ENCODE assay signal across 33 cellular contexts in genomic region chr9:90613502-90613901, GRCh38. TPM values are rescaled to one million over a fixed set of nuclear protein-coding genes. Genes with fewer than 3 reads are reported as not detected.
"Had no signal": no experiment of that assay in that cellular context is flagged by ENCODE, and none has a peak within 500 bp of the region (broad histone marks: within the 10 kb centered on the region; RNA-seq: fewer than 3 reads in every experiment).

No MANE protein-coding gene starts in this region.

- H3K27me3 ChIP-seq: brain microvascular endothelial cell had no signal

- H3K36me3 ChIP-seq: brain microvascular endothelial cell, esophagus squamous epithelium, gastroesophageal sphincter, heart left ventricle had no signal

- H3K4me3 ChIP-seq: coronary artery, esophagus squamous epithelium, gastroesophageal sphincter, heart left ventricle had no signal

- H3K9me3 ChIP-seq: esophagus squamous epithelium, gastroesophageal sphincter, heart left ventricle had no signal

- H3K9me3 Mint-ChIP-seq: activated CD4-positive, alpha-beta memory T cell treated with anti-CD3 and anti-CD28 coated beads for 36 hours; activated CD4-positive, alpha-beta T cell treated with anti-CD3 and anti-CD28 coated beads, Interleukin-2, amount 10 ng/mL, durations not matched to agents 24 days and 14 days; activated naive CD4-positive, alpha-beta T cell treated with anti-CD3 and anti-CD28 coated beads, Interleukin-2, amount 10 ng/mL, durations not matched to agents 7 days and 5 days; activated naive CD4-positive, alpha-beta T cell treated with anti-CD3 and anti-CD28 coated beads, Interleukin-2, amount 50 U/mL, for 72 hours; activated naive CD8-positive, alpha-beta T cell treated with anti-CD3 and anti-CD28 coated beads, Interleukin-2, amount 10 ng/mL, durations not matched to agents 7 days and 5 days; activated T-cell treated with anti-CD3 and anti-CD28 coated beads, Interleukin-2, amount 50 U/mL, for 72 hours; dendritic cell treated with granulocyte-macrophage colony-stimulating factor and Interleukin-4, amounts not matched to agents 40 ng/mL and 50 ng/mL, for 4 days; effector memory CD8-positive, alpha-beta T cell; T-helper 2 cell treated with Interferon-gamma antibody and Interleukin-4, amounts not matched to agents 5 μg/mL and 100 μg/mL, for 36 hours had no signal

- H3K4me3 Mint-ChIP-seq: activated CD4-positive, alpha-beta memory T cell treated with anti-CD3 and anti-CD28 coated beads for 36 hours; activated CD4-positive, alpha-beta T cell treated with anti-CD3 and anti-CD28 coated beads for 36 hours; activated CD4-positive, alpha-beta T cell treated with anti-CD3 and anti-CD28 coated beads, Interleukin-2, amount 10 ng/mL, durations not matched to agents 24 days and 14 days; activated CD8-positive, alpha-beta memory T cell treated with anti-CD3 and anti-CD28 coated beads, Interleukin-2, amount 10 ng/mL, durations not matched to agents 7 days and 5 days; activated CD8-positive, alpha-beta T cell treated with anti-CD3 and anti-CD28 coated beads, Interleukin-2, amount 10 ng/mL, durations not matched to agents 7 days and 5 days; activated naive CD4-positive, alpha-beta T cell treated with anti-CD3 and anti-CD28 coated beads, Interleukin-2, amount 10 ng/mL, durations not matched to agents 7 days and 5 days; activated naive CD8-positive, alpha-beta T cell treated with anti-CD3 and anti-CD28 coated beads, Interleukin-2, amount 10 ng/mL, durations not matched to agents 7 days and 5 days; activated T-cell treated with anti-CD3 and anti-CD28 coated beads, Interleukin-2, amount 50 U/mL, for 72 hours; dendritic cell treated with granulocyte-macrophage colony-stimulating factor and Interleukin-4, amounts not matched to agents 40 ng/mL and 50 ng/mL, for 4 days; effector memory CD8-positive, alpha-beta T cell; T-helper 17 cell; T-helper 2 cell treated with Interferon-gamma antibody and Interleukin-4, amounts not matched to agents 5 μg/mL and 100 μg/mL, for 36 hours had no signal

- H3K4me1 ChIP-seq: esophagus squamous epithelium, gastroesophageal sphincter, heart left ventricle had no signal

- H3K27ac ChIP-seq: brain microvascular endothelial cell, coronary artery, epithelial cell of prostate, esophagus squamous epithelium, gastroesophageal sphincter, heart left ventricle, WERI-Rb-1 had no signal

- H3K27ac Mint-ChIP-seq: activated CD4-positive, alpha-beta memory T cell treated with anti-CD3 and anti-CD28 coated beads for 36 hours; activated CD4-positive, alpha-beta T cell treated with anti-CD3 and anti-CD28 coated beads for 36 hours; activated CD4-positive, alpha-beta T cell treated with anti-CD3 and anti-CD28 coated beads, Interleukin-2, amount 10 ng/mL, durations not matched to agents 24 days and 14 days; activated CD8-positive, alpha-beta memory T cell treated with anti-CD3 and anti-CD28 coated beads, Interleukin-2, amount 10 ng/mL, durations not matched to agents 7 days and 5 days; activated CD8-positive, alpha-beta T cell treated with anti-CD3 and anti-CD28 coated beads, Interleukin-2, amount 10 ng/mL, durations not matched to agents 7 days and 5 days; activated naive CD4-positive, alpha-beta T cell treated with anti-CD3 and anti-CD28 coated beads, Interleukin-2, amount 10 ng/mL, durations not matched to agents 7 days and 5 days; activated naive CD4-positive, alpha-beta T cell treated with anti-CD3 and anti-CD28 coated beads, Interleukin-2, amount 50 U/mL, for 72 hours; activated naive CD8-positive, alpha-beta T cell treated with anti-CD3 and anti-CD28 coated beads, Interleukin-2, amount 10 ng/mL, durations not matched to agents 7 days and 5 days; activated T-cell treated with anti-CD3 and anti-CD28 coated beads, Interleukin-2, amount 50 U/mL, for 72 hours; dendritic cell treated with granulocyte-macrophage colony-stimulating factor and Interleukin-4, amounts not matched to agents 40 ng/mL and 50 ng/mL, for 4 days; effector memory CD8-positive, alpha-beta T cell; T-helper 17 cell; T-helper 2 cell treated with Interferon-gamma antibody and Interleukin-4, amounts not matched to agents 5 μg/mL and 100 μg/mL, for 36 hours had no signal

- H3K4me1 Mint-ChIP-seq: activated CD4-positive, alpha-beta T cell treated with anti-CD3 and anti-CD28 coated beads for 36 hours; activated CD4-positive, alpha-beta T cell treated with anti-CD3 and anti-CD28 coated beads, Interleukin-2, amount 10 ng/mL, durations not matched to agents 24 days and 14 days; activated CD8-positive, alpha-beta memory T cell treated with anti-CD3 and anti-CD28 coated beads, Interleukin-2, amount 10 ng/mL, durations not matched to agents 7 days and 5 days; activated naive CD4-positive, alpha-beta T cell treated with anti-CD3 and anti-CD28 coated beads, Interleukin-2, amount 10 ng/mL, durations not matched to agents 7 days and 5 days; activated naive CD8-positive, alpha-beta T cell treated with anti-CD3 and anti-CD28 coated beads, Interleukin-2, amount 10 ng/mL, durations not matched to agents 7 days and 5 days; T-helper 17 cell had no signal

- H3K36me3 Mint-ChIP-seq: activated CD4-positive, alpha-beta memory T cell treated with anti-CD3 and anti-CD28 coated beads for 36 hours; activated CD8-positive, alpha-beta memory T cell treated with anti-CD3 and anti-CD28 coated beads, Interleukin-2, amount 10 ng/mL, durations not matched to agents 7 days and 5 days; activated naive CD4-positive, alpha-beta T cell treated with anti-CD3 and anti-CD28 coated beads, Interleukin-2, amount 10 ng/mL, durations not matched to agents 7 days and 5 days; activated naive CD4-positive, alpha-beta T cell treated with anti-CD3 and anti-CD28 coated beads, Interleukin-2, amount 50 U/mL, for 72 hours; activated naive CD8-positive, alpha-beta T cell treated with anti-CD3 and anti-CD28 coated beads, Interleukin-2, amount 10 ng/mL, durations not matched to agents 7 days and 5 days had no signal

- DNase-seq: activated CD4-positive, alpha-beta memory T cell treated with anti-CD3 and anti-CD28 coated beads for 36 hours; activated CD4-positive, alpha-beta T cell treated with anti-CD3 and anti-CD28 coated beads for 36 hours; activated CD4-positive, alpha-beta T cell treated with anti-CD3 and anti-CD28 coated beads, Interleukin-2, amount 10 ng/mL, durations not matched to agents 24 days and 14 days; activated CD4-positive, CD25-positive, alpha-beta regulatory T cell; activated CD4-positive, CD25-positive, alpha-beta regulatory T cell treated with anti-CD3 and anti-CD28 coated beads, Interleukin-2, amount 50 U/mL, for 72 hours; activated CD8-positive, alpha-beta memory T cell treated with anti-CD3 and anti-CD28 coated beads, Interleukin-2, amount 10 ng/mL, durations not matched to agents 7 days and 5 days; activated CD8-positive, alpha-beta memory T cell treated with anti-CD3 and anti-CD28 coated beads, Interleukin-2, amount 50 U/mL, for 4 hours; activated CD8-positive, alpha-beta T cell treated with anti-CD3 and anti-CD28 coated beads, Interleukin-2, amount 10 ng/mL, durations not matched to agents 7 days and 5 days; activated gamma-delta T cell; activated naive CD4-positive, alpha-beta T cell; activated naive CD4-positive, alpha-beta T cell treated with anti-CD3 and anti-CD28 coated beads, Interleukin-2, amount 10 ng/mL, durations not matched to agents 7 days and 5 days; activated naive CD8-positive, alpha-beta T cell treated with anti-CD3 and anti-CD28 coated beads, Interleukin-2, amount 10 ng/mL, durations not matched to agents 7 days and 5 days; activated T-cell treated with anti-CD3 and anti-CD28 coated beads, Interleukin-2, amount 50 U/mL, for 1 hour; activated T-cell treated with anti-CD3 and anti-CD28 coated beads, Interleukin-2, amount 50 U/mL, for 72 hours; brain microvascular endothelial cell; effector CD4-positive, alpha-beta T cell; effector memory CD8-positive, alpha-beta T cell; esophagus squamous epithelium; foreskin melanocyte; glutamatergic neuron; heart left ventricle; T-helper 1 cell; T-helper 17 cell; T1000; WERI-Rb-1 had no signal

RNA-seq across cellular contexts. Expression of gene DIRAS2, which starts 29.1 kb away (rescaled TPM):
- total RNA-seq: activated CD4-positive, alpha-beta memory T cell treated with anti-CD3 and anti-CD28 coated beads for 36 hours; activated CD4-positive, alpha-beta T cell treated with anti-CD3 and anti-CD28 coated beads for 36 hours; activated CD4-positive, alpha-beta T cell treated with anti-CD3 and anti-CD28 coated beads, Interleukin-2, amount 10 ng/mL, durations not matched to agents 24 days and 14 days; activated CD8-positive, alpha-beta memory T cell treated with anti-CD3 and anti-CD28 coated beads for 36 hours; activated CD8-positive, alpha-beta memory T cell treated with anti-CD3 and anti-CD28 coated beads, Interleukin-2, amount 10 ng/mL, durations not matched to agents 7 days and 5 days; activated CD8-positive, alpha-beta T cell treated with anti-CD3 and anti-CD28 coated beads, Interleukin-2, amount 10 ng/mL, durations not matched to agents 7 days and 5 days; activated naive CD4-positive, alpha-beta T cell treated with anti-CD3 and anti-CD28 coated beads, Interleukin-2, amount 50 U/mL, for 72 hours; activated naive CD8-positive, alpha-beta T cell treated with anti-CD3 and anti-CD28 coated beads, Interleukin-2, amount 10 ng/mL, durations not matched to agents 7 days and 5 days; endothelial cell of umbilical vein; esophagus squamous epithelium; gastroesophageal sphincter; T-helper 17 cell had no signal
- polyA plus RNA-seq: endothelial cell of umbilical vein, heart left ventricle had no signal
